Comparison of ENCODE assay signal across 13 cellular contexts in genomic region chr11:14539867-14540475, GRCh38. TPM values are rescaled to one million over a fixed set of nuclear protein-coding genes. Genes with fewer than 3 reads are reported as not detected.
A peak's percentile ranks its signal among the peaks of the same experiment; 100 is the strongest.
DNase-seq lines count a peak whose midpoint lies in the region; ATAC-seq, FAIRE-seq and TF ChIP-seq lines count a peak whose summit lies in the region.
"Had no signal": no experiment of that assay in that cellular context is flagged by ENCODE, and none has a peak within 500 bp of the region (broad histone marks: within the 10 kb centered on the region; RNA-seq: fewer than 3 reads in every experiment).

No MANE protein-coding gene starts in this region.

- H3K4me2 ChIP-seq in H1 (ENCODE audit: insufficient read depth in 1 of 2, low read depth in 2 of 2, low read length in 2 of 2) = no peak overlapping the region
- H3K4me2 ChIP-seq: PC-9 had no signal

- TF ChIP-seq POLR2A in H1 (IDR thresholded peaks at IDR 0.05; ENCODE audit: control extremely low read depth in 1 of 2, low read depth in 2 of 2, low read length in 2 of 2) = no peak

- no peak overlapping the region for H3K56ac ChIP-seq in H1 (replicated peaks; ENCODE audit: insufficient read length, low read depth, low read length)

- no peak overlapping the region for H2AK5ac ChIP-seq in H1 (ENCODE audit: low read depth, low read length)

- H4K91ac ChIP-seq in H1 (replicated peaks; ENCODE audit: insufficient read length, low read length) = no peak overlapping the region

- no peak for TF ChIP-seq EP300 in H1 (IDR thresholded peaks at IDR 0.05; ENCODE audit: borderline replicate concordance in 1 of 2, low read depth in 2 of 2, low read length in 2 of 2)

- no peak overlapping the region for H3K14ac ChIP-seq in H1 (ENCODE audit: insufficient read length)

- no peaks in the 10 kb centered on the region for H3K27me3 ChIP-seq in CD8-positive, alpha-beta T cell (ENCODE audit: insufficient read depth, low read length)
- H3K27me3 ChIP-seq in H1 (replicated peaks in 1 of 4; ENCODE audit: control insufficient read depth in 3 of 4, extremely low read depth in 1 of 4, insufficient read depth in 3 of 4, low read length in 3 of 4) = no peaks in the 10 kb centered on the region; a peak in 2 of 7 replicates

- H3K27ac ChIP-seq in CD8-positive, alpha-beta T cell (ENCODE audit: low read depth, low read length) = no peak overlapping the region
- H3K27ac ChIP-seq in H1 (ENCODE audit: low read depth, low read length) = no peak overlapping the region
- H3K27ac ChIP-seq: PC-9 had no signal

- H3K4me1 ChIP-seq in CD8-positive, alpha-beta T cell (ENCODE audit: insufficient read depth, low read length) = peaks cover 15% of the 10 kb centered on the region
- peaks cover 2 to 7% (median 6%) of the 10 kb centered on the region in 4 experiments for H3K4me1 ChIP-seq in H1 (replicated peaks in 1 of 4; ENCODE audit: control insufficient read depth in 3 of 4, insufficient read depth in 4 of 4, low read length in 3 of 4)

- H3K4me3 Mint-ChIP-seq in CD8-positive, alpha-beta T cell = peak overlapping the region; percentile 59
- H3K4me3 Mint-ChIP-seq in nephron = no peak overlapping the region
- H3K4me3 Mint-ChIP-seq in activated T-helper 17 cell treated with anti-CD3 and anti-CD28 coated beads, Interleukin-2, amount 50 U/mL, for 72 hours = no peak overlapping the region
- H3K4me3 Mint-ChIP-seq: stimulated activated effector memory CD8-positive, alpha-beta T cell treated with anti-CD3 and anti-CD28 coated beads, Interleukin-12 subunit alpha, Interleukin-12 subunit beta, amount 100 ng/mL, for 72 hours had no signal

- H2BK15ac ChIP-seq in H1 (ENCODE audit: low read length) = no peak overlapping the region

- peak overlapping the region; percentile 9; the same call in 1 of the 2 replicates for H2AFZ ChIP-seq in H1 (ENCODE audit: low read length)
- H2AFZ ChIP-seq: PC-9 had no signal

- no peaks in the 10 kb centered on the region for H3K27me3 Mint-ChIP-seq in CD8-positive, alpha-beta T cell (ENCODE audit: low read depth)
- H3K27me3 Mint-ChIP-seq in nephron (ENCODE audit: low read depth) = no peaks in the 10 kb centered on the region
- no peaks in the 10 kb centered on the region for H3K27me3 Mint-ChIP-seq in activated T-helper 17 cell treated with anti-CD3 and anti-CD28 coated beads, Interleukin-2, amount 50 U/mL, for 72 hours

- H3K9ac ChIP-seq in H1 (replicated peaks in 1 of 4; ENCODE audit: extremely low read depth in 1 of 4, low read depth in 3 of 4, low read length in 3 of 4) = no peak overlapping the region

- H3K79me2 ChIP-seq in H1 (ENCODE audit: control insufficient read depth in 1 of 2, insufficient read depth in 2 of 2, low read length in 2 of 2) = no peaks in the 10 kb centered on the region

- no peak overlapping the region for H4K5ac ChIP-seq in H1 (ENCODE audit: insufficient read length, low read depth, low read length)

- TF ChIP-seq RAD21 in H1 (IDR thresholded peaks at IDR 0.05 in 1 of 2, conservative IDR thresholded peaks at IDR 0.05 in 1 of 2; ENCODE audit: low read depth in 2 of 2, low read length in 2 of 2) = peak; percentile 11 to 13; a peak in 1 of 4 replicates

- 86% methylated on average over 6 of the region's 6 CpGs; no CpG with 5 or more reads in 1 of the 2 experiments for WGBS in H1 (ENCODE audit: extremely low coverage in 1 of 2, insufficient coverage in 1 of 2, insufficient read length in 1 of 2, insufficient replicate concordance in 2 of 2, low coverage in 1 of 2, low lambda C conversion rate in 2 of 2, missing lambda C conversion rate in 1 of 2), 2 experiments

- FAIRE-seq in H1 (lab: Jason Lieb, UNC) = no peak
- FAIRE-seq: D721Med had no signal

- H3K4me1 Mint-ChIP-seq in CD8-positive, alpha-beta T cell (ENCODE audit: low read depth) = peaks cover 48% of the 10 kb centered on the region
- H3K4me1 Mint-ChIP-seq in nephron = peaks cover 23% of the 10 kb centered on the region
- peaks cover 5% of the 10 kb centered on the region for H3K4me1 Mint-ChIP-seq in activated T-helper 17 cell treated with anti-CD3 and anti-CD28 coated beads, Interleukin-2, amount 50 U/mL, for 72 hours

- peak overlapping the region; percentile 86 for H3K27ac Mint-ChIP-seq in CD8-positive, alpha-beta T cell
- peak overlapping the region in 2 of 3 experiments; percentile 45 to 50 for H3K27ac Mint-ChIP-seq in nephron
- no peak overlapping the region for H3K27ac Mint-ChIP-seq in activated T-helper 17 cell treated with anti-CD3 and anti-CD28 coated beads, Interleukin-2, amount 50 U/mL, for 72 hours
- H3K27ac Mint-ChIP-seq: stimulated activated effector memory CD8-positive, alpha-beta T cell treated with anti-CD3 and anti-CD28 coated beads, Interleukin-12 subunit alpha, Interleukin-12 subunit beta, amount 100 ng/mL, for 72 hours had no signal

- H3K23ac ChIP-seq in H1 (ENCODE audit: insufficient read length) = no peak overlapping the region

- intact Hi-C loops in CD8-positive, alpha-beta T cell (cut with DNase I, micrococcal nuclease) = loop anchor here (5.0 kb wide), 6 partner anchors 37 to 667 kb away; no protein-coding TSS in a partner anchor

- no peak for TF ChIP-seq CTCF in CD8-positive, alpha-beta T cell (IDR thresholded peaks at IDR 0.05)
- TF ChIP-seq CTCF in H1 (IDR thresholded peaks at IDR 0.05; ENCODE audit: control extremely low read depth in 1 of 3, insufficient read depth in 1 of 3, low read depth in 1 of 3, low read length in 3 of 3) = no peak
- no peak for TF ChIP-seq CTCF in nephron (IDR thresholded peaks at IDR 0.05; ENCODE audit: unreplicated experiment in 3 of 3)

- H2BK12ac ChIP-seq in H1 (ENCODE audit: low read depth, low read length) = peak overlapping the region; percentile 50; the same call in 1 of the 2 replicates

- CTCF ChIA-PET in CD8-positive, alpha-beta T cell (lab: Charles Lee) = interaction anchor here (0.7 to 1.6 kb wide), 7 partner anchors 12 to 467 kb away, joined by 3 to 7 read pairs (median 4); no protein-coding TSS in a partner anchor
- CTCF ChIA-PET in H1 (lab: Charles Lee; ENCODE audit: partially characterized antibody) = interaction anchor here (0.8 to 3.0 kb wide), 5 partner anchors 10 to 511 kb away, joined by 3 to 19 read pairs (median 3); no protein-coding TSS in a partner anchor

- no peaks in the 10 kb centered on the region for H4K20me1 ChIP-seq in H1 (replicated peaks in 1 of 2; ENCODE audit: control insufficient read depth in 1 of 2, insufficient read depth in 2 of 2, low read length in 2 of 2)

- H3K9me3 Mint-ChIP-seq in CD8-positive, alpha-beta T cell = no peaks in the 10 kb centered on the region
- no peaks in the 10 kb centered on the region for H3K9me3 Mint-ChIP-seq in nephron
- peaks cover 4% of the 10 kb centered on the region for H3K9me3 Mint-ChIP-seq in activated T-helper 17 cell treated with anti-CD3 and anti-CD28 coated beads, Interleukin-2, amount 50 U/mL, for 72 hours
- H3K9me3 Mint-ChIP-seq: stimulated activated effector memory CD8-positive, alpha-beta T cell treated with anti-CD3 and anti-CD28 coated beads, Interleukin-12 subunit alpha, Interleukin-12 subunit beta, amount 100 ng/mL, for 72 hours had no signal

- DNase-seq in CD8-positive, alpha-beta T cell = peak in 1 of 7 experiments; percentile 14
- DNase-seq in NCI-H69 (lab: John Stamatoyannopoulos, UW) (peak; percentile 28), H1 (ENCODE audit: low read depth in 1 of 2, low spot score in 2 of 2) (no peak), SKM-1 (lab: John Stamatoyannopoulos, UW; ENCODE audit: unreplicated experiment) (no peak), globus pallidus (ENCODE audit: low spot score) (no peak)
- DNase-seq in activated effector memory CD4-positive, alpha-beta T cell treated with anti-CD3 and anti-CD28 coated beads, Interleukin-2, amount 50 U/mL, for 16 hours = no peak
- DNase-seq: activated effector memory CD4-positive, alpha-beta T cell treated with Interleukin-2 at 50 U/mL for 16 hours; NCI-H1436; PC-9 had no signal

- no peaks in the 10 kb centered on the region for H3K23me2 ChIP-seq in H1 (ENCODE audit: low read depth, low read length)

- no peak overlapping the region for H3K4me3 ChIP-seq in CD8-positive, alpha-beta T cell (ENCODE audit: low read depth, low read length)
- H3K4me3 ChIP-seq in H1 (ENCODE audit: extremely low read depth in 1 of 4, insufficient read depth in 2 of 4, low read depth in 3 of 4, low read length in 4 of 4) = no peak overlapping the region
- H3K4me3 ChIP-seq: PC-9 had no signal

- no peak overlapping the region for H3K4ac ChIP-seq in H1 (replicated peaks; ENCODE audit: insufficient read length, low read depth, low read length)

- H3K79me1 ChIP-seq in H1 (ENCODE audit: low read depth, low read length) = no peaks in the 10 kb centered on the region

- POLR2A ChIA-PET in CD8-positive, alpha-beta T cell (lab: Charles Lee) = interaction anchor here (0.7 to 1.1 kb wide), 2 partner anchors 13 to 52 kb away, joined by 4 read pairs; no protein-coding TSS in a partner anchor
- POLR2A ChIA-PET in H1 (lab: Charles Lee; ENCODE audit: partially characterized antibody) = interaction anchor here (1.1 kb wide), 1 partner anchor 15 kb away, joined by 3 read pairs; no protein-coding TSS in a partner anchor

- no peak overlapping the region for H3K18ac ChIP-seq in H1 (ENCODE audit: extremely low read depth, low read length)

- H2BK20ac ChIP-seq in H1 (ENCODE audit: low read length) = no peak overlapping the region

- H3K36me3 Mint-ChIP-seq in CD8-positive, alpha-beta T cell = peaks cover 4% of the 10 kb centered on the region
- H3K36me3 Mint-ChIP-seq in nephron (ENCODE audit: low read depth) = no peaks in the 10 kb centered on the region
- no peaks in the 10 kb centered on the region for H3K36me3 Mint-ChIP-seq in activated T-helper 17 cell treated with anti-CD3 and anti-CD28 coated beads, Interleukin-2, amount 50 U/mL, for 72 hours (ENCODE audit: low read depth)

- H2BK5ac ChIP-seq in H1 (ENCODE audit: low read depth, low read length) = no peak overlapping the region

- H3K36me3 ChIP-seq in CD8-positive, alpha-beta T cell (ENCODE audit: insufficient read depth, low read length) = no peaks in the 10 kb centered on the region
- H3K36me3 ChIP-seq in H1 (ENCODE audit: control insufficient read depth in 2 of 4, insufficient read depth in 4 of 4, low read length in 3 of 4) = no peaks in the 10 kb centered on the region

- ATAC-seq in CD8-positive, alpha-beta T cell = no peak
- no peak for ATAC-seq in activated T-helper 17 cell treated with anti-CD3 and anti-CD28 coated beads, Interleukin-2, amount 50 U/mL, for 72 hours (replicated peaks)
- ATAC-seq: stimulated activated effector memory CD8-positive, alpha-beta T cell treated with anti-CD3 and anti-CD28 coated beads, Interleukin-12 subunit alpha, Interleukin-12 subunit beta, amount 100 ng/mL, for 72 hours had no signal

- no peaks in the 10 kb centered on the region for H3K9me3 ChIP-seq in CD8-positive, alpha-beta T cell (ENCODE audit: low read length)
- no peaks in the 10 kb centered on the region for H3K9me3 ChIP-seq in H1 (ENCODE audit: insufficient read depth in 2 of 2, low read depth in 1 of 2, low read length in 1 of 2)

- no peak overlapping the region for H4K8ac ChIP-seq in H1 (ENCODE audit: extremely low read depth, insufficient read depth, low read length)

- no peak overlapping the region for H2BK120ac ChIP-seq in H1 (replicated peaks; ENCODE audit: low read depth, low read length)

RNA-seq across cellular contexts. Expression of gene PSMA1, which starts 19.8 kb away (rescaled TPM):
- total RNA-seq in CD8-positive, alpha-beta T cell = 100 to 1,000 TPM; 177 to 193 TPM
- total RNA-seq in H1 (2021; fragmentation: NEBNext Ultra II Directional; extraction: Animal tissue kit (Norgen Biotek cat#: 25700)) = 148 and 150 TPM in 2 replicates
- polyA plus RNA-seq in H1 (2011; rRNA removed) = 91.4 and 159 TPM in 2 replicates
- 126 TPM for polyA plus RNA-seq in H1 (2011; cell fraction: cytosol; rRNA removed)
- 58.7 TPM for polyA plus RNA-seq in H1 (2011; cell fraction: nucleus; rRNA removed)
- 106 to 144 TPM (median 116 TPM) in 4 replicates for polyA plus RNA-seq in H1 (2012, experiment 1 of 2)
- polyA plus RNA-seq in H1 (2012, experiment 2 of 2) = 47.0 TPM
- polyA plus RNA-seq in H1 (2013, experiment 1 of 2) = 185 TPM
- polyA plus RNA-seq in H1 (2013, experiment 2 of 2) = 173 TPM
- polyA minus RNA-seq in H1 (2011; rRNA and poly(A)+ RNA removed) = 74.2 and 89.5 TPM in 2 replicates
- polyA minus RNA-seq in H1 (2011; cell fraction: cytosol; rRNA and poly(A)+ RNA removed) = 50.2 TPM
- 56.7 TPM for polyA minus RNA-seq in H1 (2011; cell fraction: nucleus; rRNA and poly(A)+ RNA removed)
- 100 to 1,000 TPM; 239 to 246 TPM for total RNA-seq in activated T-helper 17 cell treated with anti-CD3 and anti-CD28 coated beads, Interleukin-2, amount 50 U/mL, for 72 hours

RNA-seq across cellular contexts. Expression of gene COPB1, which starts 40.4 kb away (rescaled TPM):
- total RNA-seq in CD8-positive, alpha-beta T cell = 100 to 1,000 TPM; 108 to 114 TPM
- total RNA-seq in H1 (2021; fragmentation: NEBNext Ultra II Directional; extraction: Animal tissue kit (Norgen Biotek cat#: 25700)) = 71.0 and 72.1 TPM in 2 replicates
- 17.0 and 28.7 TPM in 2 replicates for polyA plus RNA-seq in H1 (2011; rRNA removed)
- 36.8 TPM for polyA plus RNA-seq in H1 (2011; cell fraction: cytosol; rRNA removed)
- polyA plus RNA-seq in H1 (2011; cell fraction: nucleus; rRNA removed) = 25.9 TPM
- 49.6 to 65.1 TPM (median 55.2 TPM) in 4 replicates for polyA plus RNA-seq in H1 (2012, experiment 1 of 2)
- 4.7 TPM for polyA plus RNA-seq in H1 (2012, experiment 2 of 2)
- 45.9 TPM for polyA plus RNA-seq in H1 (2013, experiment 1 of 2)
- polyA plus RNA-seq in H1 (2013, experiment 2 of 2) = 44.6 TPM
- polyA minus RNA-seq in H1 (2011; rRNA and poly(A)+ RNA removed) = 50.8 and 74.8 TPM in 2 replicates
- polyA minus RNA-seq in H1 (2011; cell fraction: cytosol; rRNA and poly(A)+ RNA removed) = 59.4 TPM
- 43.4 TPM for polyA minus RNA-seq in H1 (2011; cell fraction: nucleus; rRNA and poly(A)+ RNA removed)
- total RNA-seq in activated T-helper 17 cell treated with anti-CD3 and anti-CD28 coated beads, Interleukin-2, amount 50 U/mL, for 72 hours = 100 to 1,000 TPM in 1 of 2 donors, 10 to 100 TPM in 1; 93.4 to 103 TPM
